Comparison of ENCODE assay signal across 12 cellular contexts in genomic region chr4:78293841-78294301, GRCh38.
DNase-seq lines count a peak whose midpoint lies in the region; ATAC-seq and TF ChIP-seq lines count a peak whose summit lies in the region.
"Had no signal": no experiment of that assay in that cellular context is flagged by ENCODE, and none has a peak within 500 bp of the region (broad histone marks: within the 10 kb centered on the region; RNA-seq: fewer than 3 reads in every experiment).

No MANE protein-coding gene starts in this region.

- H3K4me3 ChIP-seq in left ventricle myocardium inferior (no peak overlapping the region), upper lobe of right lung (no peak overlapping the region)
- H3K4me3 ChIP-seq: BLaER1 treated with 17β-estradiol and CSF1 and Interleukin-3, amounts not matched to agents 10 nM and 100 nM had no signal

- H3K9me3 ChIP-seq in left ventricle myocardium inferior (replicated peaks) (no peaks in the 10 kb centered on the region), upper lobe of right lung (no peaks in the 10 kb centered on the region)
- H3K9me3 ChIP-seq: BLaER1 treated with 17β-estradiol and CSF1 and Interleukin-3, amounts not matched to agents 10 nM and 100 nM had no signal

- H3K4me1 ChIP-seq in left ventricle myocardium inferior (peaks cover 13% of the 10 kb centered on the region), upper lobe of right lung (peaks cover 14% of the 10 kb centered on the region)

- ATAC-seq in left cardiac atrium: peak; percentile 70 to 71
- peak; percentile 60 for ATAC-seq in left ventricle myocardium superior
- peak; percentile 47 for ATAC-seq in upper lobe of right lung

- H3K36me3 ChIP-seq in left ventricle myocardium inferior (no peaks in the 10 kb centered on the region), upper lobe of right lung (no peaks in the 10 kb centered on the region)
- H3K36me3 ChIP-seq: BLaER1 treated with 17β-estradiol and CSF1 and Interleukin-3, amounts not matched to agents 10 nM and 100 nM had no signal

- TF ChIP-seq CTCF in left ventricle myocardium inferior (IDR thresholded peaks at IDR 0.05; ENCODE audit: borderline replicate concordance) (no peak), upper lobe of right lung (IDR thresholded peaks at IDR 0.05) (no peak)

- intact Hi-C loops in left cardiac atrium (cut with DNase I): no loop called here
- intact Hi-C loops in left ventricle myocardium inferior (cut with micrococcal nuclease): no loop called here
- intact Hi-C loops in left ventricle myocardium superior (cut with micrococcal nuclease): no loop called here
- intact Hi-C loops in upper lobe of right lung (cut with DNase I): no loop called here

- H3K27ac ChIP-seq in left ventricle myocardium inferior (replicated peaks) (no peak overlapping the region), upper lobe of right lung (peak overlapping the region; percentile 14), substantia nigra (ENCODE audit: low read depth, low read length, poor library complexity, severe bottlenecking) (no peak overlapping the region)
- H3K27ac ChIP-seq: BLaER1 treated with 17β-estradiol and CSF1 and Interleukin-3, amounts not matched to agents 10 nM and 100 nM had no signal

- no peaks in the 10 kb centered on the region for H3K27me3 ChIP-seq in left ventricle myocardium inferior (ENCODE audit: low read depth)
- no peaks in the 10 kb centered on the region for H3K27me3 ChIP-seq in upper lobe of right lung
- H3K27me3 ChIP-seq: BLaER1 treated with 17β-estradiol and CSF1 and Interleukin-3, amounts not matched to agents 10 nM and 100 nM had no signal

- DNase-seq in left cardiac atrium (no peak), left ventricle myocardium inferior (no peak), SW480 (ENCODE audit: low spot score) (peak; percentile 4), left ventricle myocardium superior (no peak), upper lobe of right lung (no peak), substantia nigra (lab: John Stamatoyannopoulos, UW) (no peak), NCI-H146 treated with DMSO at 0.1 percent for 48 hours (lab: John Stamatoyannopoulos, UW; ENCODE audit: unreplicated experiment) (no peak), medulla oblongata (ENCODE audit: extremely low spot score) (no peak)
- DNase-seq: activated T-cell treated with anti-CD3 and anti-CD28 coated beads for 4 hours, dermis blood vessel endothelial cell, NCI-H1436 treated with DMSO at 0.1 percent for 48 hours had no signal
